Comparison of ENCODE assay signal across 8 cellular contexts in genomic region chr7:12210179-12211053, GRCh38. TPM values are rescaled to one million over a fixed set of nuclear protein-coding genes. Genes with fewer than 3 reads are reported as not detected.
DNase-seq lines count a peak whose midpoint lies in the region; ATAC-seq and TF ChIP-seq lines count a peak whose summit lies in the region.

No MANE protein-coding gene starts in this region.

- peak; percentile 73 for DNase-seq in NCI-H510A treated with DMSO at 0.1 percent for 48 hours (lab: John Stamatoyannopoulos, UW)
- no peak for DNase-seq in NCI-H510A (lab: John Stamatoyannopoulos, UW)
- peak; percentile 35 for DNase-seq in HS-5 (ENCODE audit: low read depth)
- peak; percentile 46 for DNase-seq in activated CD8-positive, alpha-beta memory T cell treated with anti-CD3 and anti-CD28 coated beads, Interleukin-2, amount 50 U/mL, for 4 hours
- peak; percentile 26 for DNase-seq in germinal center (ENCODE audit: low spot score)
- no peak for DNase-seq in osteocyte (ENCODE audit: extremely low spot score, unreplicated experiment)
- no peak for DNase-seq in hepatic stellate cell (ENCODE audit: low spot score)

- peak; percentile 33 for ATAC-seq in GM21529 (IDR thresholded peaks at IDR 0.05; ENCODE audit: unreplicated experiment)

- H3K4me3 Mint-ChIP-seq in osteocyte (ENCODE audit: unreplicated experiment): peak overlapping the region; percentile 97

- H3K9me3 Mint-ChIP-seq in osteocyte (ENCODE audit: unreplicated experiment): no peaks in the 10 kb centered on the region

- TF ChIP-seq CTCF in osteocyte (IDR thresholded peaks at IDR 0.05): no peak

- peak overlapping the region; percentile 94 for H3K27ac Mint-ChIP-seq in osteocyte (ENCODE audit: unreplicated experiment)

- peaks cover 36% of the 10 kb centered on the region for H3K27me3 Mint-ChIP-seq in osteocyte (ENCODE audit: unreplicated experiment)

- H3K36me3 Mint-ChIP-seq in osteocyte (ENCODE audit: unreplicated experiment): peaks cover 5% of the 10 kb centered on the region

- H3K4me1 Mint-ChIP-seq in osteocyte (ENCODE audit: unreplicated experiment): peaks cover 21% of the 10 kb centered on the region

RNA-seq across cellular contexts. Expression of gene TMEM106B, which starts 0.7 kb away (rescaled TPM):
- 61.7 and 64.0 TPM in 2 replicates for total RNA-seq in osteocyte

Comparison
In these comparisons a context has a peak if more than half of its experiments do, and no peak if none do; other contexts are left out.
1. DNase-seq: peak in NCI-H510A treated with DMSO at 0.1 percent for 48 hours (single experiment), HS-5 (single experiment), activated CD8-positive, alpha-beta memory T cell treated with anti-CD3 and anti-CD28 coated beads, Interleukin-2, amount 50 U/mL, for 4 hours (single experiment) and germinal center (single experiment); none in NCI-H510A (single experiment), osteocyte (single experiment) and hepatic stellate cell (single experiment).